In the genomic region with DNA sequence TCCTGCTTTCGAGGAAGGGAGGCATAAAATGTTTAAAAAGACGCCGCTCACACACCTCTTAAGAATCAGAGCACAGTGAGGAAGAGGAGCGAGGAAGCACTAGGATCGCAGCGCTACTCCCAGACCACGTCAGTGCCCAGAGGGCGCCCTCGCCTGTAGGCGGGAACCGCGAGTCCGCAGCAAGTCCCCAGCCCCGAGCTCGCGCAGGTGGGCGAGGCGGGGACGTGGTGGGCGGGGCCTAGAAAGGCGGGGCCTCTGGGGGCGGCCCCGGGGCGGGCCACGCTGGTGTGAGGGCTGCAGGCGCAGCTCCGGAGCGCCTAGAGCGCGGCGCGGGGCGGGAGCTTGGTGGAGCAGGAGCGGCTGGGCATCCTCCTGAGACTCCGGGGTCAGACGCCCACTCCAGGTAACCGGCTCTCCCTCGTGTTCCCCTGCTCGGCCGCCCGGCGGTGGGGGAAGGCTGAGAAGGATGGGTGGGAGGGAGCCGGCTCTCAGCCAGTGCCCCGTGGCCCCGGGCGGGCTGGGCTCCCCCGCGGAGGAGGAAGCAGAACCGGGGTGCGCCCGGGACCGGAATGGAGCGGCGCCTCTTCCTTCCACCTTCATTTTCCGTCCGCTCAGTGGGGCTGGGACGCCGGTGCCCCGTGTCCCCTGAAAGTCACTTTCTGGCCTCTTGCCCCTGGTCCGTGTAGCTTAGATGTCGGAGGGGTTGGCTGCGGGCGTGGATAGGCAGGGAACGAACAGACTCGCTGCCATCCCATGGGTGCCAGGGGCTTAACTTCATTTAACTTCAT, we compare ENCODE assay signal across 8 cellular contexts. TPM values are rescaled to one million over a fixed set of nuclear protein-coding genes. Genes with fewer than 3 reads are reported as not detected.
DNase-seq lines count a peak whose midpoint lies in the region; ATAC-seq and TF ChIP-seq lines count a peak whose summit lies in the region.

A gene (plus strand): TSS at position 280 of the 788 bp plus-strand sequence. CDS start 43,200 bp downstream, outside the sequence.

- no peaks in the 10 kb centered on the region for H3K27me3 Mint-ChIP-seq in CD4-positive, alpha-beta T cell
- no peaks in the 10 kb centered on the region for H3K27me3 Mint-ChIP-seq in activated CD8-positive, alpha-beta T cell treated with anti-CD3 and anti-CD28 coated beads for 36 hours

- H3K27ac ChIP-seq in CD4-positive, alpha-beta T cell (ENCODE audit: low read depth, low read length): no peak within 1 kb of the TSS
- H3K27ac ChIP-seq in ectodermal cell (ENCODE audit: insufficient read depth, low read depth, low read length, poor library complexity, severe bottlenecking): no peak within 1 kb of the TSS

- peaks cover 25% of the 10 kb centered on the region for H3K4me1 Mint-ChIP-seq in CD4-positive, alpha-beta T cell (ENCODE audit: low read depth)
- H3K4me1 Mint-ChIP-seq in activated CD8-positive, alpha-beta T cell treated with anti-CD3 and anti-CD28 coated beads for 36 hours (ENCODE audit: low read depth): peaks cover 23% of the 10 kb centered on the region

- no peaks in the 10 kb centered on the region for H3K36me3 Mint-ChIP-seq in CD4-positive, alpha-beta T cell (ENCODE audit: low read depth)
- H3K36me3 Mint-ChIP-seq in activated CD8-positive, alpha-beta T cell treated with anti-CD3 and anti-CD28 coated beads for 36 hours (ENCODE audit: low read depth): peaks cover 5% of the 10 kb centered on the region

- peak within 1 kb of the TSS; percentile 64 for H3K4me3 ChIP-seq in ectodermal cell (ENCODE audit: insufficient read depth, low read depth, low read length)

- no peaks in the 10 kb centered on the region for H3K27me3 ChIP-seq in CD4-positive, alpha-beta T cell (ENCODE audit: control insufficient read depth, insufficient read depth, low read length)
- peaks cover 20% of the 10 kb centered on the region for H3K27me3 ChIP-seq in ectodermal cell (ENCODE audit: control insufficient read depth, insufficient read depth, low read length, poor library complexity, severe bottlenecking)

- TF ChIP-seq CTCF in CD4-positive, alpha-beta T cell (IDR thresholded peaks at IDR 0.05): peak; percentile 43
- peak; percentile 34 for TF ChIP-seq CTCF in activated CD8-positive, alpha-beta T cell treated with anti-CD3 and anti-CD28 coated beads for 36 hours (IDR thresholded peaks at IDR 0.05)

- no peaks in the 10 kb centered on the region for H3K36me3 ChIP-seq in ectodermal cell (ENCODE audit: control insufficient read depth, insufficient read depth, low read length)

- WGBS in ectodermal cell, 2 experiments: 1% methylated on average over 65 of the region's 65 CpGs

- POLR2A ChIA-PET in CD4-positive, alpha-beta T cell (lab: Charles Lee): interaction anchor here (0.7 to 2.4 kb wide), 3 partner anchors 65 to 199 kb away, joined by 3 to 20 read pairs (median 3); a partner anchor contains a TSS
- POLR2A ChIA-PET in activated CD8-positive, alpha-beta T cell treated with anti-CD3 and anti-CD28 coated beads for 36 hours (lab: Charles Lee): interaction anchor here (1.0 kb wide), 1 partner anchor 65 kb away, joined by 3 read pairs; a partner anchor contains a TSS

- peak; percentile 93 for ATAC-seq in CD4-positive, alpha-beta T cell (ENCODE audit: poor library complexity)
- ATAC-seq in GM19397 (IDR thresholded peaks at IDR 0.05; ENCODE audit: unreplicated experiment) (peak; percentile 91), HG03558 (IDR thresholded peaks at IDR 0.05; ENCODE audit: extremely low read depth, unreplicated experiment) (peak; percentile 79)
- ATAC-seq in activated CD8-positive, alpha-beta T cell treated with anti-CD3 and anti-CD28 coated beads for 36 hours: peak; percentile 98

- H3K4me1 ChIP-seq in ectodermal cell (ENCODE audit: control insufficient read depth, insufficient read depth, low read length): peaks cover 4% of the 10 kb centered on the region

- intact Hi-C loops in CD4-positive, alpha-beta T cell (cut with DNase I, micrococcal nuclease): loop anchor here (2.0 to 10.0 kb wide), 3 partner anchors 57 to 716 kb away; a partner anchor contains a TSS
- intact Hi-C loops in activated CD8-positive, alpha-beta T cell treated with anti-CD3 and anti-CD28 coated beads for 36 hours (cut with micrococcal nuclease): loop anchor here (5.0 kb wide), 1 partner anchor 57 kb away; no protein-coding TSS in a partner anchor

- no peaks in the 10 kb centered on the region for H3K9me3 ChIP-seq in CD4-positive, alpha-beta T cell (ENCODE audit: control insufficient read depth, low read length)
- H3K9me3 ChIP-seq in ectodermal cell (ENCODE audit: control insufficient read depth, low read length): no peaks in the 10 kb centered on the region

- H3K9me3 Mint-ChIP-seq in CD4-positive, alpha-beta T cell: no peaks in the 10 kb centered on the region
- peaks cover 4% of the 10 kb centered on the region for H3K9me3 Mint-ChIP-seq in activated CD8-positive, alpha-beta T cell treated with anti-CD3 and anti-CD28 coated beads for 36 hours

- H3K4me3 Mint-ChIP-seq in CD4-positive, alpha-beta T cell: peak within 1 kb of the TSS; percentile 92
- H3K4me3 Mint-ChIP-seq in activated CD8-positive, alpha-beta T cell treated with anti-CD3 and anti-CD28 coated beads for 36 hours: peak within 1 kb of the TSS; percentile 88

- DNase-seq in CD4-positive, alpha-beta T cell: peak; percentile 67 to 91 (median 84)
- DNase-seq in NCI-H82 (lab: John Stamatoyannopoulos, UW) (peak; percentile 91), lung microvascular endothelial cell (ENCODE audit: low read depth in 2 of 2) (peak; percentile 75 to 79)
- peak; percentile 92 for DNase-seq in activated CD8-positive, alpha-beta T cell treated with anti-CD3 and anti-CD28 coated beads for 36 hours
- DNase-seq in stimulated activated CD4-positive, alpha-beta T cell treated with anti-CD3 and anti-CD28 coated beads, TNF-alpha, amount 100 ng/mL, for 48 hours (ENCODE audit: low read depth in 3 of 3): peak; percentile 78 to 90 (median 82)

- H3K27ac Mint-ChIP-seq in CD4-positive, alpha-beta T cell: peak within 1 kb of the TSS; percentile 1
- peak within 1 kb of the TSS; percentile 75 for H3K27ac Mint-ChIP-seq in activated CD8-positive, alpha-beta T cell treated with anti-CD3 and anti-CD28 coated beads for 36 hours

- CTCF ChIA-PET in CD4-positive, alpha-beta T cell (lab: Charles Lee): interaction anchor here (1.0 to 1.9 kb wide), 3 partner anchors 11 to 65 kb away, joined by 3 to 5 read pairs (median 3); a partner anchor contains a TSS
- CTCF ChIA-PET in activated CD8-positive, alpha-beta T cell treated with anti-CD3 and anti-CD28 coated beads for 36 hours (lab: Charles Lee): interaction anchor here (0.6 to 2.7 kb wide), 6 partner anchors 16 to 245 kb away, joined by 3 to 9 read pairs (median 4); a partner anchor contains a TSS

RNA-seq across cellular contexts. Expression of the gene that starts here (rescaled TPM):
- total RNA-seq in CD4-positive, alpha-beta T cell: under 1 TPM; 0.36 to 0.53 TPM
- 1 to 10 TPM; 3.5 to 4.9 TPM for total RNA-seq in activated CD8-positive, alpha-beta T cell treated with anti-CD3 and anti-CD28 coated beads for 36 hours
- polyA plus RNA-seq in ectodermal cell (2013, experiment 1 of 4): 16.7 TPM
- 30.3 TPM for polyA plus RNA-seq in ectodermal cell (2013, experiment 2 of 4)
- 14.2 TPM for polyA plus RNA-seq in ectodermal cell (2013, experiment 3 of 4)
- 19.1 TPM for polyA plus RNA-seq in ectodermal cell (2013, experiment 4 of 4)
- 5.0 and 11.1 TPM in 2 replicates for total RNA-seq in lung microvascular endothelial cell

Comparison
In these comparisons a context has a peak if more than half of its experiments do, and no peak if none do; other contexts are left out.
1. Peak in DNase-seq and ATAC-seq in CD4-positive, alpha-beta T cell; RNA of the gene not detected or under 1 TPM.